ENCODE assay signal across 17 cellular contexts in genomic region chr12:117564885-117565284, GRCh38.
A peak's percentile ranks its signal among the peaks of the same experiment; 100 is the strongest.
DNase-seq lines count a peak whose midpoint lies in the region; TF ChIP-seq lines count a peak whose summit lies in the region.
"Had no signal": no experiment of that assay in that cellular context is flagged by ENCODE, and none has a peak within 500 bp of the region (broad histone marks: within the 10 kb centered on the region; RNA-seq: fewer than 3 reads in every experiment).

No MANE protein-coding gene starts in this region.

- no peak for TF ChIP-seq CTCF in neural crest cell (conservative IDR thresholded peaks at IDR 0.05)

- H3K36me3 ChIP-seq in ectodermal cell (ENCODE audit: control insufficient read depth, insufficient read depth, low read length) = no peaks in the 10 kb centered on the region
- H3K36me3 ChIP-seq: Peyer's patch had no signal

- H3K36me3 Mint-ChIP-seq in neural crest cell (ENCODE audit: low read depth) = no peaks in the 10 kb centered on the region
- H3K36me3 Mint-ChIP-seq: CD8-positive, alpha-beta T cell had no signal

- no peaks in the 10 kb centered on the region for H3K9me3 ChIP-seq in ectodermal cell (ENCODE audit: control insufficient read depth, low read length)
- H3K9me3 ChIP-seq: Peyer's patch had no signal

- H3K4me1 ChIP-seq in ectodermal cell (ENCODE audit: control insufficient read depth, insufficient read depth, low read length) = peaks cover 18% of the 10 kb centered on the region
- H3K4me1 ChIP-seq: Peyer's patch had no signal

- H3K4me3 ChIP-seq in ectodermal cell (ENCODE audit: insufficient read depth, low read depth, low read length) = no peak overlapping the region
- H3K4me3 ChIP-seq: Peyer's patch had no signal

- no peaks in the 10 kb centered on the region for H3K27me3 ChIP-seq in ectodermal cell (ENCODE audit: control insufficient read depth, insufficient read depth, low read length, poor library complexity, severe bottlenecking)
- H3K27me3 ChIP-seq: Peyer's patch had no signal

- DNase-seq in Daoy (ENCODE audit: low read depth) = peak; percentile 83
- DNase-seq in RPMI7951 (ENCODE audit: low read depth) = peak; percentile 8
- DNase-seq in neural crest cell (ENCODE audit: low read depth, low spot score) = peak; percentile 4
- DNase-seq in NCI-H2081 treated with DMSO at 0.1 percent for 48 hours (lab: John Stamatoyannopoulos, UW) = no peak
- no peak for DNase-seq in dermis blood vessel endothelial cell
- DNase-seq in AML-193 (lab: John Stamatoyannopoulos, UW) = no peak
- DNase-seq in NCI-H2029 (lab: John Stamatoyannopoulos, UW) = no peak
- DNase-seq: CD8-positive, alpha-beta T cell; DMS79 treated with DMSO at 0.1 percent for 48 hours; GF-D8; Karpas-422; NCI-H345; NCI-H748 treated with DMSO at 0.1 percent for 48 hours; Peyer's patch; SHP77 had no signal

- H3K27ac Mint-ChIP-seq in neural crest cell (ENCODE audit: unreplicated experiment) = no peak overlapping the region
- H3K27ac Mint-ChIP-seq: B cell; CD8-positive, alpha-beta T cell had no signal

- no peaks in the 10 kb centered on the region for H3K9me3 Mint-ChIP-seq in neural crest cell
- H3K9me3 Mint-ChIP-seq: CD8-positive, alpha-beta T cell had no signal

- H3K27me3 Mint-ChIP-seq in neural crest cell (ENCODE audit: low read depth) = peaks cover 1% of the 10 kb centered on the region

- 63 to 64% methylated on average over 9 of the region's 9 CpGs for WGBS in ectodermal cell, 2 experiments

- peak overlapping the region; percentile 17 for H3K27ac ChIP-seq in ectodermal cell (ENCODE audit: insufficient read depth, low read depth, low read length, poor library complexity, severe bottlenecking)
- H3K27ac ChIP-seq: Peyer's patch had no signal

- no peak overlapping the region for H3K4me3 Mint-ChIP-seq in neural crest cell
- H3K4me3 Mint-ChIP-seq: B cell; CD8-positive, alpha-beta T cell had no signal

- H3K4me1 Mint-ChIP-seq in neural crest cell = peaks cover 26% of the 10 kb centered on the region
- H3K4me1 Mint-ChIP-seq: B cell had no signal

Comparison
In these comparisons a context has a peak if more than half of its experiments do, and no peak if none do; other contexts are left out.
1. DNase-seq: peak in Daoy (single experiment), RPMI7951 (single experiment) and neural crest cell (single experiment); none in NCI-H2081 treated with DMSO at 0.1 percent for 48 hours (single experiment), dermis blood vessel endothelial cell (single experiment), AML-193 (0 of 2) and NCI-H2029 (single experiment).